ENCODE assay signal across 28 cellular contexts in the genomic region with DNA sequence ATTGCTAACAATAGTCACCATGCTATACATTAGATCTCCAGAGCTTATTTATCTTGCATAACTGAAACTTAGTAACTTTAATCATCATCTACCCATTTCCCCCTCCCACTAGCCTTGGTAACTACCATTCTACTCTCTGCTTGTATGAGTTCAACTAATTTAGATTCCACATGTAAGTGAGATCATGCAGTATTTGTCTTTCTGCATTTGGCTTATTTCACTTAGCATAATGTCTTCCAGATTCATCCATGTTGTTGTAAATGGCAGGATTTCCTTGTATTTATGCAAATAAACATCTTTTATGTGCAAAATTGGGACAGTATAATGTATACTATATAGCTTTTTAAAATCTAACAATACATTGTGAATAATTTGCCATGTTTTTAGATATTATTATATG.
"Had no signal": no experiment of that assay in that cellular context is flagged by ENCODE, and none has a peak within 500 bp of the region (broad histone marks: within the 10 kb centered on the region; RNA-seq: fewer than 3 reads in every experiment).

No MANE protein-coding gene starts in this region.

- H3K9me3 Mint-ChIP-seq: activated naive CD4-positive, alpha-beta T cell treated with anti-CD3 and anti-CD28 coated beads, Interleukin-2, amount 10 ng/mL, durations not matched to agents 7 days and 5 days; central memory CD8-positive, alpha-beta T cell; endodermal cell had no signal

- H3K4me3 ChIP-seq: ascending aorta, coronary artery, dorsolateral prefrontal cortex, gastroesophageal sphincter had no signal

- H3K36me3 ChIP-seq: ascending aorta, brain microvascular endothelial cell, gastroesophageal sphincter had no signal

- H3K27ac ChIP-seq: ascending aorta, brain microvascular endothelial cell, coronary artery, dorsolateral prefrontal cortex, gastroesophageal sphincter had no signal

- DNase-seq: activated CD4-positive, alpha-beta memory T cell treated with anti-CD3 and anti-CD28 coated beads, Interleukin-2, amount 10 ng/mL, durations not matched to agents 7 days and 5 days; activated CD4-positive, alpha-beta T cell treated with anti-CD3 and anti-CD28 coated beads for 1 hour; activated CD4-positive, alpha-beta T cell treated with anti-CD3 and anti-CD28 coated beads for 4 hours; activated CD4-positive, alpha-beta T cell treated with anti-CD3 and anti-CD28 coated beads, Interleukin-2, amount 10 ng/mL, durations not matched to agents 7 days and 5 days; activated CD4-positive, alpha-beta T cell treated with anti-CD3 and anti-CD28 coated beads, Interleukin-2, amount 50 U/mL, for 4 hours; activated CD8-positive, alpha-beta memory T cell treated with anti-CD3 and anti-CD28 coated beads, Interleukin-2, amount 50 U/mL, for 48 hours; activated gamma-delta T cell; activated naive CD4-positive, alpha-beta T cell; activated naive CD4-positive, alpha-beta T cell treated with anti-CD3 and anti-CD28 coated beads, Interleukin-2, amount 10 ng/mL, durations not matched to agents 7 days and 5 days; activated naive CD8-positive, alpha-beta T cell treated with anti-CD3 and anti-CD28 coated beads, Interleukin-2, amount 10 ng/mL, durations not matched to agents 7 days and 5 days; activated T-cell treated with anti-CD3 and anti-CD28 coated beads for 4 hours; activated T-cell treated with anti-CD3 and anti-CD28 coated beads, Interleukin-2, amount 50 U/mL, for 24 hours; activated T-cell treated with anti-CD3 and anti-CD28 coated beads, Interleukin-2, amount 50 U/mL, for 72 hours; brain microvascular endothelial cell; dorsolateral prefrontal cortex; effector memory CD4-positive, alpha-beta T cell; endodermal cell; foreskin melanocyte; T-helper 2 cell had no signal

- FAIRE-seq: bronchial epithelial cell had no signal

- ATAC-seq: activated naive CD4-positive, alpha-beta T cell treated with anti-CD3 and anti-CD28 coated beads, Interleukin-2, amount 50 U/mL, for 72 hours; activated T-cell treated with anti-CD3 and anti-CD28 coated beads, Interleukin-2, amount 50 U/mL, for 72 hours; esophagus mucosa; gastroesophageal sphincter; WTC11 had no signal

- H3K4me3 Mint-ChIP-seq: activated CD4-positive, alpha-beta memory T cell treated with anti-CD3 and anti-CD28 coated beads, Interleukin-2, amount 10 ng/mL, durations not matched to agents 7 days and 5 days; activated CD4-positive, alpha-beta T cell treated with anti-CD3 and anti-CD28 coated beads, Interleukin-2, amount 10 ng/mL, durations not matched to agents 7 days and 5 days; activated naive CD4-positive, alpha-beta T cell treated with anti-CD3 and anti-CD28 coated beads, Interleukin-2, amount 10 ng/mL, durations not matched to agents 7 days and 5 days; activated naive CD8-positive, alpha-beta T cell treated with anti-CD3 and anti-CD28 coated beads, Interleukin-2, amount 10 ng/mL, durations not matched to agents 7 days and 5 days; activated T-cell treated with anti-CD3 and anti-CD28 coated beads, Interleukin-2, amount 50 U/mL, for 24 hours; activated T-cell treated with anti-CD3 and anti-CD28 coated beads, Interleukin-2, amount 50 U/mL, for 72 hours; central memory CD8-positive, alpha-beta T cell; dendritic cell treated with granulocyte-macrophage colony-stimulating factor and Interleukin-4, amounts not matched to agents 40 ng/mL and 50 ng/mL, for 4 days; endodermal cell; WTC11 had no signal

- H3K27me3 ChIP-seq: ascending aorta, brain microvascular endothelial cell, dorsolateral prefrontal cortex, gastroesophageal sphincter had no signal

- H3K27ac Mint-ChIP-seq: activated CD4-positive, alpha-beta memory T cell treated with anti-CD3 and anti-CD28 coated beads, Interleukin-2, amount 10 ng/mL, durations not matched to agents 7 days and 5 days; activated CD4-positive, alpha-beta T cell treated with anti-CD3 and anti-CD28 coated beads, Interleukin-2, amount 10 ng/mL, durations not matched to agents 7 days and 5 days; activated naive CD4-positive, alpha-beta T cell treated with anti-CD3 and anti-CD28 coated beads, Interleukin-2, amount 10 ng/mL, durations not matched to agents 7 days and 5 days; activated naive CD4-positive, alpha-beta T cell treated with anti-CD3 and anti-CD28 coated beads, Interleukin-2, amount 50 U/mL, for 72 hours; activated naive CD8-positive, alpha-beta T cell treated with anti-CD3 and anti-CD28 coated beads, Interleukin-2, amount 10 ng/mL, durations not matched to agents 7 days and 5 days; activated T-cell treated with anti-CD3 and anti-CD28 coated beads, Interleukin-2, amount 50 U/mL, for 24 hours; activated T-cell treated with anti-CD3 and anti-CD28 coated beads, Interleukin-2, amount 50 U/mL, for 72 hours; dendritic cell treated with granulocyte-macrophage colony-stimulating factor and Interleukin-4, amounts not matched to agents 40 ng/mL and 50 ng/mL, for 4 days; endodermal cell; WTC11 had no signal

- H3K4me1 Mint-ChIP-seq: activated CD4-positive, alpha-beta T cell treated with anti-CD3 and anti-CD28 coated beads, Interleukin-2, amount 10 ng/mL, durations not matched to agents 7 days and 5 days; activated naive CD4-positive, alpha-beta T cell treated with anti-CD3 and anti-CD28 coated beads, Interleukin-2, amount 10 ng/mL, durations not matched to agents 7 days and 5 days; central memory CD8-positive, alpha-beta T cell; endodermal cell had no signal

- H3K9me3 ChIP-seq: ascending aorta, gastroesophageal sphincter had no signal

- H3K36me3 Mint-ChIP-seq: activated naive CD4-positive, alpha-beta T cell treated with anti-CD3 and anti-CD28 coated beads, Interleukin-2, amount 10 ng/mL, durations not matched to agents 7 days and 5 days; activated naive CD4-positive, alpha-beta T cell treated with anti-CD3 and anti-CD28 coated beads, Interleukin-2, amount 50 U/mL, for 72 hours; WTC11 had no signal
